2 cellular contexts compared by ENCODE assay signal in genomic region chr6:167204059-167204348, GRCh38.
A peak's percentile ranks its signal among the peaks of the same experiment; 100 is the strongest.
TF ChIP-seq lines count a peak whose summit lies in the region.

No MANE protein-coding gene starts in this region.

TF ChIP-seq in HCT116, 20 proteins besides CTCF, POLR2A, EP300 and RAD21 (continued from another document):
- TF ChIP-seq CBX3 (IDR thresholded peaks at IDR 0.05; ENCODE audit: low read depth) (0 out of 2 replicates have a peak, but pooled peaks have one; percentile 60), JUND (IDR thresholded peaks at IDR 0.05) (peak; percentile 58), MAX (IDR thresholded peaks at IDR 0.05) (peak; percentile 45)

TF ChIP-seq in K562, 482 proteins besides CTCF, POLR2A, EP300 and RAD21:
- TF ChIP-seq JUND (IDR thresholded peaks at IDR 0.05; ENCODE audit: borderline replicate concordance, low read depth, low read length) = peak; percentile 65
- peak; percentile 28; the same call in 1 of the 3 replicates for TF ChIP-seq JUND (tag; IDR thresholded peaks at IDR 0.05; ENCODE audit: borderline replicate concordance, low read depth, low read length)
- peak; percentile 55; the same call in 1 of the 2 replicates for TF ChIP-seq BHLHE40 (IDR thresholded peaks at IDR 0.05; ENCODE audit: low read length)
- TF ChIP-seq FOSL1 (tag; conservative IDR thresholded peaks at IDR 0.05) = peak; percentile 53
TF ChIP-seq in K562: peak in this region for 3; not testable (repeated sequence) for 479.
